ENCODE assay signal across 8 cellular contexts in genomic region chr12:96219700-96220206, GRCh38. TPM values are rescaled to one million over a fixed set of nuclear protein-coding genes. Genes with fewer than 3 reads are reported as not detected.
DNase-seq lines count a peak whose midpoint lies in the region; ATAC-seq and TF ChIP-seq lines count a peak whose summit lies in the region.

No MANE protein-coding gene starts in this region.

- no peak for TF ChIP-seq EP300 in gastroesophageal sphincter (IDR thresholded peaks at IDR 0.05)

- peaks cover 20% of the 10 kb centered on the region for H3K4me1 ChIP-seq in SJCRH30
- H3K4me1 ChIP-seq in gastroesophageal sphincter: peaks cover 0 to 42% (median under 1%) of the 10 kb centered on the region in 3 donors

- H3K36me3 ChIP-seq in SJCRH30 (peaks cover 7% of the 10 kb centered on the region), gastroesophageal sphincter (no peaks in the 10 kb centered on the region)

- ATAC-seq in gastroesophageal sphincter (peak; percentile 20), GM21390 (IDR thresholded peaks at IDR 0.05; ENCODE audit: unreplicated experiment) (no peak), GM18505 (IDR thresholded peaks at IDR 0.05; ENCODE audit: unreplicated experiment) (no peak), GM18867 (IDR thresholded peaks at IDR 0.05; ENCODE audit: unreplicated experiment) (no peak)

- H3K27me3 ChIP-seq in SJCRH30: no peaks in the 10 kb centered on the region
- H3K27me3 ChIP-seq in gastroesophageal sphincter: no peaks in the 10 kb centered on the region

- H3K27ac ChIP-seq in SJCRH30 (peak overlapping the region; percentile 86), gastroesophageal sphincter (no peak overlapping the region)

- 58 to 70% methylated on average over 9 to 13 of the region's 15 CpGs for WGBS in gastroesophageal sphincter (ENCODE audit: low coverage in 1 of 2), 2 donors

- TF ChIP-seq POLR2A in gastroesophageal sphincter (IDR thresholded peaks at IDR 0.05): no peak
- TF ChIP-seq POLR2A in GM18505 (IDR thresholded peaks at IDR 0.05; ENCODE audit: borderline replicate concordance, extremely low read depth, insufficient read depth, insufficient read length): no peak

- peak overlapping the region; percentile 51 for H3K4me3 ChIP-seq in SJCRH30
- H3K4me3 ChIP-seq in gastroesophageal sphincter: no peak overlapping the region

- no peak for TF ChIP-seq CTCF in gastroesophageal sphincter (IDR thresholded peaks at IDR 0.05)

- DNase-seq in A172 (ENCODE audit: low spot score) (peak; percentile 98), H4 (ENCODE audit: low spot score) (peak; percentile 90), SJCRH30 (peak; percentile 92 to 93), NCI-H1092 treated with DMSO at 0.1 percent for 48 hours (lab: John Stamatoyannopoulos, UW) (no peak)

- no peaks in the 10 kb centered on the region for H3K9me3 ChIP-seq in SJCRH30 (replicated peaks)
- no peaks in the 10 kb centered on the region for H3K9me3 ChIP-seq in gastroesophageal sphincter

RNA-seq across cellular contexts. Expression of gene ELK3, which starts 25.6 kb away (rescaled TPM):
- total RNA-seq in A172 (2014; rRNA removed; shearing (Covaris generic)): 30.9 TPM in 2 replicates
- total RNA-seq in H4 (2014; rRNA removed; shearing (Covaris generic)): 15.1 and 17.8 TPM in 2 replicates
- 31.8 and 34.0 TPM in 2 replicates for total RNA-seq in SJCRH30 (2014; rRNA removed; shearing (Covaris generic))
- 10 to 100 TPM; 10.1 to 25.3 (median 23.4) TPM for total RNA-seq in gastroesophageal sphincter
